8 cellular contexts compared by ENCODE assay signal in genomic region chr1:169486281-169486904, GRCh38. TPM values are rescaled to one million over a fixed set of nuclear protein-coding genes. Genes with fewer than 3 reads are reported as not detected.
A peak's percentile ranks its signal among the peaks of the same experiment; 100 is the strongest.
DNase-seq lines count a peak whose midpoint lies in the region; ATAC-seq and TF ChIP-seq lines count a peak whose summit lies in the region.

No MANE protein-coding gene starts in this region.

- peak overlapping the region; percentile 80 for H3K4me3 ChIP-seq in mucosa of descending colon

- peaks cover 25% of the 10 kb centered on the region for H3K4me1 ChIP-seq in mucosa of descending colon (ENCODE audit: low read depth)

- peak; percentile 36 for DNase-seq in DMS 273 (lab: John Stamatoyannopoulos, UW; ENCODE audit: unreplicated experiment)
- no peak for DNase-seq in DMS 273 treated with DMSO at 0.1 percent for 48 hours (lab: John Stamatoyannopoulos, UW)
- peak; percentile 14 for DNase-seq in NCI-H460 (ENCODE audit: extremely low read depth, low read depth)
- peak; percentile 26 for DNase-seq in dedifferentiated amniotic fluid mesenchymal stem cell (ENCODE audit: extremely low spot score)
- DNase-seq in mucosa of descending colon = no peak
- DNase-seq in NCI-H1417 (lab: John Stamatoyannopoulos, UW) = no peak

- no peak for ATAC-seq in mucosa of descending colon
- ATAC-seq in HG02884 (IDR thresholded peaks at IDR 0.05; ENCODE audit: unreplicated experiment) = no peak
- ATAC-seq in GM21390 (IDR thresholded peaks at IDR 0.05; ENCODE audit: unreplicated experiment) = no peak

- H3K36me3 ChIP-seq in mucosa of descending colon (ENCODE audit: low read depth) = no peaks in the 10 kb centered on the region

- H3K9me3 ChIP-seq in mucosa of descending colon = no peaks in the 10 kb centered on the region

- intact Hi-C loops in mucosa of descending colon (cut with DNase I, micrococcal nuclease) = no loop called here

- TF ChIP-seq CTCF in mucosa of descending colon (IDR thresholded peaks at IDR 0.05) = no peak

RNA-seq across cellular contexts. Expression of gene SLC19A2, which starts 0.6 kb away (rescaled TPM):
- 20.3 and 23.1 TPM in 2 replicates for total RNA-seq in NCI-H460 (2014; rRNA removed; shearing (Covaris generic))
- polyA plus RNA-seq in NCI-H460 (2014; cell fraction: nucleus; rRNA removed) = 32.9 and 49.7 TPM in 2 replicates
- 10 to 100 TPM in 1 of 3 donors, 1 to 10 TPM in 2; 5.5 to 11.1 (median 7.3) TPM for total RNA-seq in mucosa of descending colon

RNA-seq across cellular contexts. Expression of gene CCDC181, which starts 59.1 kb away (rescaled TPM):
- total RNA-seq in NCI-H460 (2014; rRNA removed; shearing (Covaris generic)) = 0.17 TPM in 1 of 2 replicates, not detected in the other
- polyA plus RNA-seq in NCI-H460 (2014; cell fraction: nucleus; rRNA removed) = 0.11 TPM in 1 of 2 replicates, not detected in the other
- under 1 TPM; 0.23 to 0.76 (median 0.27) TPM for total RNA-seq in mucosa of descending colon

Comparison
In these comparisons a context has a peak if more than half of its experiments do, and no peak if none do; other contexts are left out.
1. DNase-seq: peak in DMS 273 (single experiment), NCI-H460 (single experiment) and dedifferentiated amniotic fluid mesenchymal stem cell (single experiment); none in DMS 273 treated with DMSO at 0.1 percent for 48 hours (single experiment), mucosa of descending colon (0 of 3) and NCI-H1417 (0 of 3).